8 cellular contexts compared by ENCODE assay signal in the genomic region with DNA sequence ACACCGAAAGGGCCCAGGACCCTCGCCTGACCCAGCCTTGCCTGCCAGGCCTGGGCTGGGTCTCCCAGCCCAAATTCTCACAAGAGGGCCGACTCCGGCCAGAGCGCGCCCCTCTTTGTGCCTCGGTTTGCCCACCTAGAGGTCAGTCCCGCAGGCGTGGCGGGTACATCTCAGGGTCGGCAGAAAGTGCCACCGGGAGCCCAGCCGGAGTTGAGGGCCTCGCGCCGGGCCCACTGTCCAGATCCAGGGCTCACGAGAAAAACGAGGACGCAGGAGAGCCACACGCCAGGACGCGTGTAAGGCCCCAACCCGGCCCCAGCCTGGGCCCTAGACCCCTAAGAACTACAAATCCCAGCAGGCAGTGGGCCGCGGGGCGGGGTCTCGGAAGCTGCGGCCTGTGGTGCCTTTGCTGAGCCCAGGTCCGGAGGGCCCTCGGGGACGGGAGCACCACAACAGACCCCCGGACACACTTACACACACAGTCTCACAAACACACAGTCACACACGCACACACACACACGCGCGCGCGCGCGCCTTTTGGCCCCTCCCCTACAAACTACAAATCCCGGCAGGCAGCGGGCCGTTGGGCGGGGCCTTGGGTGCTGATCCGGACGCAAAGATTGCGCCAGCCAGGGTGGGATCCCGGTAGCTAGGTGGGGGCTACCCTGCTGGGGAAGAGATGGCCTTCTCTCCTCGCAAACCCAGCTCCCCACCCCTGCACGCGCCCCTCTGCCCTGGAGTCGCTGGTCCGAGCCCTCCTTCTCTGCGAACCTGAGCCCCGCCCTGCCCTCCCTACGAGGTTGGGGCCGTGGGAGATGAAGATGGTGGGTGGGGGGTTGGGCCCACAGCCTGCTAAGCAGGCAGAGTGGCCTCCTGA. TPM values are rescaled to one million over a fixed set of nuclear protein-coding genes. Genes with fewer than 3 reads are reported as not detected.
A peak's percentile ranks its signal among the peaks of the same experiment; 100 is the strongest.
DNase-seq lines count a peak whose midpoint lies in the region; ATAC-seq and TF ChIP-seq lines count a peak whose summit lies in the region.

TSS of gene SH2D6 (plus strand) at position 583 of the 877 bp plus-strand sequence. CDS start 10,752 bp downstream, outside the sequence.

- peak; percentile 68 to 88 for DNase-seq in NCI-H526 (lab: John Stamatoyannopoulos, UW)
- DNase-seq in activated CD4-positive, alpha-beta T cell treated with anti-CD3 and anti-CD28 coated beads, Interleukin-2, amount 50 U/mL, for 4 hours, result peak; percentile 80 to 82
- peak; percentile 66 to 85 for DNase-seq in dermis microvascular lymphatic vessel endothelial cell (ENCODE audit: low read depth in 2 of 2)
- peak; percentile 78 to 97 for DNase-seq in lower leg skin (ENCODE audit: low spot score in 2 of 2)
- DNase-seq in stimulated activated CD4-positive, alpha-beta T cell treated with anti-CD3 and anti-CD28 coated beads, Interleukin-4, amount 100 ng/mL, for 4 hours, result peak; percentile 76 to 82

- 25 to 28% methylated on average over 23 to 39 of the region's 57 CpGs for WGBS in lower leg skin, 2 donors

- no peak for TF ChIP-seq CTCF in lower leg skin (IDR thresholded peaks at IDR 0.05)

- H3K4me1 ChIP-seq in BLaER1, result peaks cover 78% of the 10 kb centered on the region

- intact Hi-C loops in lower leg skin (cut with DNase I; ENCODE audit: low total_unique reads), result no loop called here

- ATAC-seq in HG03342 (IDR thresholded peaks at IDR 0.05; ENCODE audit: unreplicated experiment), result peak; percentile 80

- H3K36me3 ChIP-seq in BLaER1, result no peaks in the 10 kb centered on the region

- H4K20me1 ChIP-seq in BLaER1, result no peaks in the 10 kb centered on the region

- H3K4me3 ChIP-seq in BLaER1, result peak within 1 kb of the TSS; percentile 70
- H3K4me3 ChIP-seq in lower leg skin (ENCODE audit: low read depth, poor library complexity, severe bottlenecking), result peak within 1 kb of the TSS; percentile 52

- H3K27ac ChIP-seq in BLaER1, result peak within 1 kb of the TSS; percentile 95

- peak within 1 kb of the TSS; percentile 89 for H3K9ac ChIP-seq in BLaER1

- peak within 1 kb of the TSS; percentile 89 for H3K4me2 ChIP-seq in BLaER1

- H3K9me3 ChIP-seq in BLaER1, result no peaks in the 10 kb centered on the region

- peaks cover 18% of the 10 kb centered on the region for H3K27me3 ChIP-seq in BLaER1

- TF ChIP-seq POLR2A in GM19099 (IDR thresholded peaks at IDR 0.05; ENCODE audit: extremely low read depth, insufficient read length, low read depth) (peak; percentile 73), lower leg skin (IDR thresholded peaks at IDR 0.05) (no peak)

RNA-seq across cellular contexts. Expression of gene SH2D6, which starts in this region (rescaled TPM):
- under 0.01 TPM in 2 replicates for total RNA-seq in dermis microvascular lymphatic vessel endothelial cell
- not detected for total RNA-seq in lower leg skin

Comparison
In these comparisons a context has a peak if more than half of its experiments do, and no peak if none do; other contexts are left out.
1. Peak in every context shown above with its lines: DNase-seq, ATAC-seq, H3K4me3 ChIP-seq and H3K27ac ChIP-seq.
2. Peak in DNase-seq in dermis microvascular lymphatic vessel endothelial cell; RNA of the gene not detected or under 1 TPM.
3. Peak in DNase-seq and H3K4me3 ChIP-seq in lower leg skin; RNA of the gene not detected or under 1 TPM.